ENCODE assay signal across 22 cellular contexts in the genomic region with DNA sequence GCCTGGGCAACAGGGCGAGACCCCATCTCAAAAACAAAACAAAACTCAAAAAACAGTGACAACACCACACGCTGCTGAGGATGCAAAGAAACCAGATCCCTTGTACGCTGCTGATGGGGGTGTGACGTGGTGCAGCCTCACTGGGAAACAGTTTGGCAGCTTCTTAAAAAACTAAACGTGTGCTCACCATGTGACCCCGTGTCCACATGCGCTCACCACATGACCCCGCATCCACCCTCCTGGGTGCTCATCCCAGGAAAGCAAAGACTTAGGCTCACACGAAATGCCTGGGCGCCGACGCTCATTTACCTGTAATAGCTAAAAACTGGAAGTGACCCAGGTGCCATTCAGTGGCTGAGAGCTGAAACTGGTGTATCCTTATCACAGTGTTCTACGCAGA. TPM values are rescaled to one million over a fixed set of nuclear protein-coding genes. Genes with fewer than 3 reads are reported as not detected.
DNase-seq lines count a peak whose midpoint lies in the region; ATAC-seq and TF ChIP-seq lines count a peak whose summit lies in the region.
"Had no signal": no experiment of that assay in that cellular context is flagged by ENCODE, and none has a peak within 500 bp of the region (broad histone marks: within the 10 kb centered on the region; RNA-seq: fewer than 3 reads in every experiment).

No MANE protein-coding gene starts in this region.

- no peaks in the 10 kb centered on the region for H3K9me3 ChIP-seq in heart left ventricle
- H3K9me3 ChIP-seq in osteoblast (ENCODE audit: low read depth, low read length): no peaks in the 10 kb centered on the region

- DNase-seq in activated CD4-positive, alpha-beta memory T cell treated with anti-CD3 and anti-CD28 coated beads, Interleukin-2, amount 10 ng/mL, durations not matched to agents 7 days and 5 days: no peak
- DNase-seq in activated CD4-positive, alpha-beta memory T cell treated with anti-CD3 and anti-CD28 coated beads for 36 hours: no peak
- no peak for DNase-seq in T-helper 2 cell treated with Interferon-gamma antibody and Interleukin-4, amounts not matched to agents 5 μg/mL and 100 μg/mL, for 36 hours (ENCODE audit: low spot score)
- DNase-seq in heart left ventricle (peak in 2 of 5 donors; percentile 47 to 57), osteoblast (ENCODE audit: insufficient read length, low spot score, missing footprints) (peak; percentile 69)
- DNase-seq: ACHN; H7; KBM-7; MV-4-11; NCI-H1105; NCI-H1436 treated with DMSO at 0.1 percent for 48 hours; NCI-H187 treated with DMSO at 0.1 percent for 48 hours; NCI-H2107; NCI-H446; NCI-H524 treated with DMSO at 0.1 percent for 48 hours; NCI-H774; NK-92 treated with Interleukin-12 subunit alpha and Interleukin-12 subunit beta, amount 100 ng/mL, for 24 hours; PC-3 had no signal

- H3K79me2 ChIP-seq in osteoblast (ENCODE audit: insufficient read depth, low read length): peaks cover 24% of the 10 kb centered on the region

- H3K27ac ChIP-seq in heart left ventricle (peak overlapping the region in 9 of 12 donors; percentile 15 to 84 (median 46)), osteoblast (ENCODE audit: low read depth, low read length) (no peak overlapping the region)
- H3K27ac ChIP-seq: 22Rv1 had no signal

- H3K27ac Mint-ChIP-seq in activated CD4-positive, alpha-beta memory T cell treated with anti-CD3 and anti-CD28 coated beads, Interleukin-2, amount 10 ng/mL, durations not matched to agents 7 days and 5 days: peak overlapping the region; percentile 35
- H3K27ac Mint-ChIP-seq in activated CD4-positive, alpha-beta memory T cell treated with anti-CD3 and anti-CD28 coated beads for 36 hours: no peak overlapping the region
- peak overlapping the region; percentile 28 for H3K27ac Mint-ChIP-seq in T-helper 2 cell treated with Interferon-gamma antibody and Interleukin-4, amounts not matched to agents 5 μg/mL and 100 μg/mL, for 36 hours

- no peaks in the 10 kb centered on the region for H3K27me3 ChIP-seq in heart left ventricle
- no peaks in the 10 kb centered on the region for H3K27me3 ChIP-seq in osteoblast (ENCODE audit: insufficient read depth, low read length)

- no peaks in the 10 kb centered on the region for H3K9me3 Mint-ChIP-seq in activated CD4-positive, alpha-beta memory T cell treated with anti-CD3 and anti-CD28 coated beads, Interleukin-2, amount 10 ng/mL, durations not matched to agents 7 days and 5 days
- no peaks in the 10 kb centered on the region for H3K9me3 Mint-ChIP-seq in activated CD4-positive, alpha-beta memory T cell treated with anti-CD3 and anti-CD28 coated beads for 36 hours
- H3K9me3 Mint-ChIP-seq in T-helper 2 cell treated with Interferon-gamma antibody and Interleukin-4, amounts not matched to agents 5 μg/mL and 100 μg/mL, for 36 hours: no peaks in the 10 kb centered on the region

- H3K27me3 Mint-ChIP-seq in activated CD4-positive, alpha-beta memory T cell treated with anti-CD3 and anti-CD28 coated beads, Interleukin-2, amount 10 ng/mL, durations not matched to agents 7 days and 5 days: no peaks in the 10 kb centered on the region
- H3K27me3 Mint-ChIP-seq in activated CD4-positive, alpha-beta memory T cell treated with anti-CD3 and anti-CD28 coated beads for 36 hours: no peaks in the 10 kb centered on the region
- H3K27me3 Mint-ChIP-seq in T-helper 2 cell treated with Interferon-gamma antibody and Interleukin-4, amounts not matched to agents 5 μg/mL and 100 μg/mL, for 36 hours (ENCODE audit: low read depth): no peaks in the 10 kb centered on the region

- H3K36me3 Mint-ChIP-seq in activated CD4-positive, alpha-beta memory T cell treated with anti-CD3 and anti-CD28 coated beads, Interleukin-2, amount 10 ng/mL, durations not matched to agents 7 days and 5 days (ENCODE audit: low read depth): peaks cover 10% of the 10 kb centered on the region
- peaks cover 9% of the 10 kb centered on the region for H3K36me3 Mint-ChIP-seq in activated CD4-positive, alpha-beta memory T cell treated with anti-CD3 and anti-CD28 coated beads for 36 hours
- peaks cover 7% of the 10 kb centered on the region for H3K36me3 Mint-ChIP-seq in T-helper 2 cell treated with Interferon-gamma antibody and Interleukin-4, amounts not matched to agents 5 μg/mL and 100 μg/mL, for 36 hours (ENCODE audit: low read depth)

- H3K4me3 Mint-ChIP-seq in activated CD4-positive, alpha-beta memory T cell treated with anti-CD3 and anti-CD28 coated beads, Interleukin-2, amount 10 ng/mL, durations not matched to agents 7 days and 5 days: no peak overlapping the region
- H3K4me3 Mint-ChIP-seq in activated CD4-positive, alpha-beta memory T cell treated with anti-CD3 and anti-CD28 coated beads for 36 hours: no peak overlapping the region
- no peak overlapping the region for H3K4me3 Mint-ChIP-seq in T-helper 2 cell treated with Interferon-gamma antibody and Interleukin-4, amounts not matched to agents 5 μg/mL and 100 μg/mL, for 36 hours

- H3K36me3 ChIP-seq in heart left ventricle: peaks cover 0 to 75% (median 48%) of the 10 kb centered on the region in 9 donors
- peaks cover 55% of the 10 kb centered on the region for H3K36me3 ChIP-seq in osteoblast (ENCODE audit: insufficient read depth, low read length)

- H3K4me1 ChIP-seq in heart left ventricle (peaks cover 0 to 16% (median 2%) of the 10 kb centered on the region in 12 donors), osteoblast (ENCODE audit: insufficient read depth, low read length) (no peaks in the 10 kb centered on the region)

- no peak overlapping the region for H2AFZ ChIP-seq in osteoblast (ENCODE audit: low read length)

- CTCF ChIA-PET in activated CD4-positive, alpha-beta memory T cell treated with anti-CD3 and anti-CD28 coated beads, Interleukin-2, amount 10 ng/mL, durations not matched to agents 7 days and 5 days (lab: Charles Lee): no interaction called here
- CTCF ChIA-PET in activated CD4-positive, alpha-beta memory T cell treated with anti-CD3 and anti-CD28 coated beads for 36 hours (lab: Charles Lee): interaction anchor here (1.7 kb wide), 1 partner anchor 16 kb away, joined by 8 read pairs; no protein-coding TSS in a partner anchor

- intact Hi-C loops in activated CD4-positive, alpha-beta memory T cell treated with anti-CD3 and anti-CD28 coated beads for 36 hours (cut with micrococcal nuclease): no loop called here
- intact Hi-C loops in heart left ventricle (cut with DNase I): no loop called here

- peak; percentile 58 to 85 (median 72) for ATAC-seq in heart left ventricle
- no peak for ATAC-seq in HG02798 (IDR thresholded peaks at IDR 0.05; ENCODE audit: poor library complexity, unreplicated experiment)
- no peak for ATAC-seq in HG03439 (IDR thresholded peaks at IDR 0.05; ENCODE audit: unreplicated experiment)
- no peak for ATAC-seq in GM18520 (IDR thresholded peaks at IDR 0.05; ENCODE audit: unreplicated experiment)
- ATAC-seq: PC-3 had no signal

- TF ChIP-seq CTCF in heart left ventricle (IDR thresholded peaks at IDR 0.05) (no peak), osteoblast (IDR thresholded peaks at IDR 0.05; ENCODE audit: extremely low read depth, low read depth, low read length) (no peak)

- WGBS in heart left ventricle, 4 donors: 51 to 69% (median 64%) methylated on average over 12 to 13 of the region's 13 CpGs

- H3K4me1 Mint-ChIP-seq in activated CD4-positive, alpha-beta memory T cell treated with anti-CD3 and anti-CD28 coated beads, Interleukin-2, amount 10 ng/mL, durations not matched to agents 7 days and 5 days: peaks cover 7% of the 10 kb centered on the region
- H3K4me1 Mint-ChIP-seq in activated CD4-positive, alpha-beta memory T cell treated with anti-CD3 and anti-CD28 coated beads for 36 hours (ENCODE audit: low read depth): peaks cover 3% of the 10 kb centered on the region
- H3K4me1 Mint-ChIP-seq in T-helper 2 cell treated with Interferon-gamma antibody and Interleukin-4, amounts not matched to agents 5 μg/mL and 100 μg/mL, for 36 hours (ENCODE audit: low read depth): no peaks in the 10 kb centered on the region

- peaks cover 18% of the 10 kb centered on the region for H4K20me1 ChIP-seq in osteoblast (ENCODE audit: insufficient read depth, low read length)

- H3K4me2 ChIP-seq in osteoblast (ENCODE audit: insufficient read depth, low read length): no peak overlapping the region

- POLR2A ChIA-PET in activated CD4-positive, alpha-beta memory T cell treated with anti-CD3 and anti-CD28 coated beads, Interleukin-2, amount 10 ng/mL, durations not matched to agents 7 days and 5 days (lab: Charles Lee): interaction anchor here (1.3 kb wide), 1 partner anchor 332 kb away, joined by 4 read pairs; a partner anchor contains a TSS
- POLR2A ChIA-PET in activated CD4-positive, alpha-beta memory T cell treated with anti-CD3 and anti-CD28 coated beads for 36 hours (lab: Charles Lee): interaction anchor here (0.7 kb wide), 1 partner anchor 216 kb away, joined by 3 read pairs; no protein-coding TSS in a partner anchor

- no peak for TF ChIP-seq POLR2A in heart left ventricle (IDR thresholded peaks at IDR 0.05)

- H3K4me3 ChIP-seq in heart left ventricle (no peak overlapping the region), osteoblast (ENCODE audit: insufficient read depth, low read length) (no peak overlapping the region)

RNA-seq across cellular contexts. Expression of a gene that starts 19.9 kb away (rescaled TPM):
- 1,000 to 10,000 TPM; 2,083 to 2,114 TPM for total RNA-seq in activated CD4-positive, alpha-beta memory T cell treated with anti-CD3 and anti-CD28 coated beads, Interleukin-2, amount 10 ng/mL, durations not matched to agents 7 days and 5 days
- total RNA-seq in activated CD4-positive, alpha-beta memory T cell treated with anti-CD3 and anti-CD28 coated beads for 36 hours: 1,000 to 10,000 TPM; 3,430 to 3,468 TPM
- 1,000 to 10,000 TPM in 6 of 9 donors, 100 to 1,000 TPM in 3; 701 to 3,315 (median 1,152) TPM for total RNA-seq in heart left ventricle
- 1,000 to 10,000 TPM; 2,775 to 5,500 TPM for polyA plus RNA-seq in heart left ventricle
- total RNA-seq in osteoblast: 2,112 and 2,440 TPM in 2 replicates

RNA-seq across cellular contexts. Expression of a gene that starts 32.4 kb away (rescaled TPM):
- total RNA-seq in activated CD4-positive, alpha-beta memory T cell treated with anti-CD3 and anti-CD28 coated beads, Interleukin-2, amount 10 ng/mL, durations not matched to agents 7 days and 5 days: 10 to 100 TPM; 73.9 to 77.9 TPM
- 10 to 100 TPM; 67.9 to 70.4 TPM for total RNA-seq in activated CD4-positive, alpha-beta memory T cell treated with anti-CD3 and anti-CD28 coated beads for 36 hours
- 100 to 1,000 TPM in 4 of 9 donors, 10 to 100 TPM in 5; 84.0 to 168 (median 95.9) TPM for total RNA-seq in heart left ventricle
- 100 to 1,000 TPM in 1 of 2 donors, 10 to 100 TPM in 1; 92.4 to 101 TPM for polyA plus RNA-seq in heart left ventricle
- total RNA-seq in osteoblast: 76.3 and 85.8 TPM in 2 replicates

RNA-seq across cellular contexts. Expression of a gene that starts 35.0 kb away (rescaled TPM):
- 1 to 10 TPM; 3.3 to 4.4 TPM for total RNA-seq in activated CD4-positive, alpha-beta memory T cell treated with anti-CD3 and anti-CD28 coated beads, Interleukin-2, amount 10 ng/mL, durations not matched to agents 7 days and 5 days
- 1 to 10 TPM; 6.2 to 7.1 TPM for total RNA-seq in activated CD4-positive, alpha-beta memory T cell treated with anti-CD3 and anti-CD28 coated beads for 36 hours
- under 1 TPM in 1 of 9 donors, not detected in 8; 0.20 TPM for total RNA-seq in heart left ventricle
- under 1 TPM in 1 of 2 donors, not detected in 1; 0.50 TPM for polyA plus RNA-seq in heart left ventricle
- 7.2 and 21.8 TPM in 2 replicates for total RNA-seq in osteoblast

RNA-seq across cellular contexts. Expression of a gene that starts 50.2 kb away (rescaled TPM):
- total RNA-seq in activated CD4-positive, alpha-beta memory T cell treated with anti-CD3 and anti-CD28 coated beads, Interleukin-2, amount 10 ng/mL, durations not matched to agents 7 days and 5 days: 100 to 1,000 TPM; 199 to 208 TPM
- total RNA-seq in activated CD4-positive, alpha-beta memory T cell treated with anti-CD3 and anti-CD28 coated beads for 36 hours: 100 to 1,000 TPM; 126 to 133 TPM
- 100 to 1,000 TPM in 1 of 9 donors, 10 to 100 TPM in 8; 53.6 to 123 (median 67.7) TPM for total RNA-seq in heart left ventricle
- 10 to 100 TPM; 53.9 to 80.8 TPM for polyA plus RNA-seq in heart left ventricle
- total RNA-seq in osteoblast: 78.4 and 97.4 TPM in 2 replicates

Comparison
In these comparisons a context has a peak if more than half of its experiments do, and no peak if none do; other contexts are left out.
1. ATAC-seq: peak in heart left ventricle (4 of 4); none in HG02798 (single experiment), HG03439 (single experiment) and GM18520 (single experiment).